ENCODE assay signal across 35 cellular contexts in genomic region chr5:146548781-146549449, GRCh38. TPM values are rescaled to one million over a fixed set of nuclear protein-coding genes. Genes with fewer than 3 reads are reported as not detected.
A peak's percentile ranks its signal among the peaks of the same experiment; 100 is the strongest.
DNase-seq lines count a peak whose midpoint lies in the region; ATAC-seq and TF ChIP-seq lines count a peak whose summit lies in the region.
"Had no signal": no experiment of that assay in that cellular context is flagged by ENCODE, and none has a peak within 500 bp of the region (broad histone marks: within the 10 kb centered on the region; RNA-seq: fewer than 3 reads in every experiment).

No MANE protein-coding gene starts in this region.

- no peak for TF ChIP-seq CTCF in GM06990 (IDR thresholded peaks at IDR 0.05; ENCODE audit: insufficient read depth, low read length, poor library complexity, severe bottlenecking)
- no peak for TF ChIP-seq CTCF in transverse colon (IDR thresholded peaks at IDR 0.05)
- no peak for TF ChIP-seq CTCF in mammary epithelial cell (conservative IDR thresholded peaks at IDR 0.05 in 1 of 2, IDR thresholded peaks at IDR 0.05 in 1 of 2; ENCODE audit: extremely low read depth in 1 of 2, insufficient read depth in 1 of 2, low read depth in 1 of 2, low read length in 2 of 2)
- no peak for TF ChIP-seq CTCF in psoas muscle (IDR thresholded peaks at IDR 0.05)

- H2AFZ ChIP-seq in mammary epithelial cell (ENCODE audit: low read depth, low read length), result no peak overlapping the region
- H2AFZ ChIP-seq: PC-9 had no signal

- dilution Hi-C loops in mammary epithelial cell (cut with HindIII; ENCODE audit: low sequenced_read_pairs), result no loop called here

- no peaks in the 10 kb centered on the region for H3K79me2 ChIP-seq in mammary epithelial cell (ENCODE audit: insufficient read depth, low read length)

- no peak overlapping the region for H3K4me3 ChIP-seq in GM06990 (replicated peaks; ENCODE audit: low read depth, low read length)
- no peak overlapping the region for H3K4me3 ChIP-seq in transverse colon
- H3K4me3 ChIP-seq in mammary epithelial cell (replicated peaks in 1 of 3; ENCODE audit: insufficient read depth in 1 of 3, low read depth in 2 of 3, low read length in 3 of 3), result no peak overlapping the region
- no peak overlapping the region for H3K4me3 ChIP-seq in psoas muscle
- H3K4me3 ChIP-seq: A549, ascending aorta, cardiac muscle cell, PC-9, thyroid gland had no signal

- H3K27me3 ChIP-seq in GM06990 (replicated peaks; ENCODE audit: control insufficient read depth, insufficient read depth, low read length) (no peaks in the 10 kb centered on the region), transverse colon (no peaks in the 10 kb centered on the region), mammary epithelial cell (ENCODE audit: insufficient read depth, low read length) (no peaks in the 10 kb centered on the region), psoas muscle (ENCODE audit: insufficient read depth in 3 of 3, low read length in 2 of 3) (peaks cover 0 to 2% (median 0%) of the 10 kb centered on the region in 3 donors)
- H3K27me3 ChIP-seq: ascending aorta, cardiac muscle cell, thyroid gland had no signal

- H3K9ac ChIP-seq in mammary epithelial cell (ENCODE audit: insufficient read depth, low read length), result no peak overlapping the region

- WGBS in transverse colon (ENCODE audit: low coverage in 1 of 2), 2 donors, result 34% methylated on average over 2 of the region's 2 CpGs; no CpG with 5 or more reads in 1 of the 2 donors
- 25% methylated on average over 2 of the region's 2 CpGs for WGBS in mammary epithelial cell (ENCODE audit: low coverage, missing lambda C conversion rate)
- WGBS in psoas muscle, 3 donors, result 8 to 28% (median 15%) methylated on average over 2 of the region's 2 CpGs

- no peak for TF ChIP-seq POLR2A in transverse colon (IDR thresholded peaks at IDR 0.05)

- no TSS peak for BruUV-seq in mammary epithelial cell (replicated peaks; lab: Mats Ljungman, UMichigan)

- intact Hi-C loops in transverse colon (cut with DNase I; ENCODE audit: low total_unique reads) (no loop called here), mammary epithelial cell (cut with micrococcal nuclease) (loop anchor here (10.0 kb wide), 1 partner anchor 266 kb away; no protein-coding TSS in a partner anchor), psoas muscle (cut with DNase I) (no loop called here)

- H3K4me2 ChIP-seq in mammary epithelial cell (ENCODE audit: insufficient read depth, low read depth, low read length), result no peak overlapping the region
- H3K4me2 ChIP-seq: A549, PC-9 had no signal

- no peaks in the 10 kb centered on the region for H4K20me1 ChIP-seq in mammary epithelial cell (ENCODE audit: insufficient read depth, low read length)

- peak; percentile 23 for DNase-seq in GM06990 (ENCODE audit: extremely low read depth, insufficient read length)
- peak; percentile 85 for DNase-seq in NCI-H69 (lab: John Stamatoyannopoulos, UW)
- no peak for DNase-seq in transverse colon
- DNase-seq in mammary epithelial cell, result no peak
- DNase-seq in psoas muscle, result no peak
- DNase-seq in Kasumi-1 (lab: John Stamatoyannopoulos, UW), result no peak
- DNase-seq: activated CD4-positive, alpha-beta T cell treated with anti-CD3 and anti-CD28 coated beads for 36 hours; activated CD8-positive, alpha-beta T cell treated with anti-CD3 and anti-CD28 coated beads, Interleukin-2, amount 10 ng/mL, durations not matched to agents 7 days and 5 days; activated effector memory CD4-positive, alpha-beta T cell treated with Interleukin-2 at 50 U/mL for 16 hours; activated naive CD8-positive, alpha-beta T cell treated with anti-CD3 and anti-CD28 coated beads for 36 hours; CD8-positive, alpha-beta T cell; cortex of kidney; DMS153; H9; head of caudate nucleus; midbrain; natural killer cell; NCI-H1092; NCI-H1930; NCI-H2227 treated with DMSO at 0.1 percent for 48 hours; PC-9; thyroid gland had no signal

- no peak for TF ChIP-seq EP300 in transverse colon (IDR thresholded peaks at IDR 0.05; ENCODE audit: low read depth)

- CTCF ChIA-PET in mammary epithelial cell (lab: Charles Lee; ENCODE audit: low non-redundant PET), result no interaction called here

- peak; percentile 46 for ATAC-seq in GM18868 (IDR thresholded peaks at IDR 0.05; ENCODE audit: unreplicated experiment)
- peak; percentile 62 for ATAC-seq in HG02938 (IDR thresholded peaks at IDR 0.05; ENCODE audit: unreplicated experiment)
- no peak for ATAC-seq in psoas muscle
- ATAC-seq: A549; activated CD4-positive, alpha-beta T cell treated with anti-CD3 and anti-CD28 coated beads for 36 hours; activated CD8-positive, alpha-beta T cell treated with anti-CD3 and anti-CD28 coated beads, Interleukin-2, amount 10 ng/mL, durations not matched to agents 7 days and 5 days; CD8-positive, alpha-beta T cell; HepG2; Right ventricle myocardium inferior had no signal

- in situ Hi-C loops in transverse colon (cut with MboI; ENCODE audit: low pct_ligation_motif_present in 1 of 4, low pct_unique_long_range_greater_than_20kb in 1 of 4, low sequenced_read_pairs in 3 of 4) (loop anchor here (10.0 to 25.0 kb wide), 3 partner anchors 416 to 813 kb away; no protein-coding TSS in a partner anchor), mammary epithelial cell (cut with MboI; ENCODE audit: low sequenced_read_pairs in 2 of 2) (loop anchor here (10.0 to 25.0 kb wide), 4 partner anchors 638 to 838 kb away; no protein-coding TSS in a partner anchor)

- H3K36me3 ChIP-seq in GM06990 (ENCODE audit: control insufficient read depth, insufficient read depth, low read length), result no peaks in the 10 kb centered on the region
- H3K36me3 ChIP-seq in transverse colon, result no peaks in the 10 kb centered on the region
- no peaks in the 10 kb centered on the region for H3K36me3 ChIP-seq in mammary epithelial cell (ENCODE audit: insufficient read depth, low read length)
- no peaks in the 10 kb centered on the region for H3K36me3 ChIP-seq in psoas muscle (ENCODE audit: insufficient read depth in 1 of 2, low read depth in 1 of 2)
- H3K36me3 ChIP-seq: ascending aorta, cardiac muscle cell, thyroid gland had no signal

- H3K4me1 ChIP-seq in transverse colon, result no peaks in the 10 kb centered on the region
- H3K4me1 ChIP-seq in mammary epithelial cell (ENCODE audit: insufficient read depth, low read length), result no peaks in the 10 kb centered on the region
- no peaks in the 10 kb centered on the region for H3K4me1 ChIP-seq in psoas muscle
- H3K4me1 ChIP-seq: A549, ascending aorta, thyroid gland had no signal

- no peak overlapping the region for H3K27ac ChIP-seq in transverse colon
- no peak overlapping the region for H3K27ac ChIP-seq in mammary epithelial cell (ENCODE audit: insufficient read depth, low read depth, low read length)
- H3K27ac ChIP-seq in psoas muscle, result no peak overlapping the region
- H3K27ac ChIP-seq: A549, ascending aorta, cardiac muscle cell, PC-9, thyroid gland had no signal

- H3K9me3 ChIP-seq in transverse colon (no peaks in the 10 kb centered on the region), mammary epithelial cell (replicated peaks; ENCODE audit: insufficient read depth, low read length) (no peaks in the 10 kb centered on the region), psoas muscle (no peaks in the 10 kb centered on the region)
- H3K9me3 ChIP-seq: A549, ascending aorta, thyroid gland had no signal

RNA-seq across cellular contexts. Expression of gene GPR151, which starts 32.9 kb away (rescaled TPM):
- total RNA-seq in transverse colon, result not detected
- not detected for total RNA-seq in mammary epithelial cell
- not detected for polyA plus RNA-seq in mammary epithelial cell
- not detected for polyA minus RNA-seq in mammary epithelial cell
- not detected for total RNA-seq in psoas muscle
- not detected for polyA plus RNA-seq in psoas muscle
- total RNA-seq: activated CD4-positive, alpha-beta T cell treated with anti-CD3 and anti-CD28 coated beads for 36 hours; activated CD8-positive, alpha-beta T cell treated with anti-CD3 and anti-CD28 coated beads, Interleukin-2, amount 10 ng/mL, durations not matched to agents 7 days and 5 days; activated naive CD8-positive, alpha-beta T cell treated with anti-CD3 and anti-CD28 coated beads for 36 hours; ascending aorta; cardiac muscle cell; CD8-positive, alpha-beta T cell; fibroblast of villous mesenchyme; H9; HepG2; kidney epithelial cell; LHCN-M2; lower leg skin; natural killer cell; omental fat pad; PC-9; Right ventricle myocardium inferior; thyroid gland had no signal
- polyA plus RNA-seq: A549, cardiac muscle cell, esophagus, HepG2 had no signal

Comparison
In these comparisons a context has a peak if more than half of its experiments do, and no peak if none do; other contexts are left out.
1. DNase-seq: peak in GM06990 (single experiment) and NCI-H69 (single experiment); none in transverse colon (single experiment), mammary epithelial cell (single experiment), psoas muscle (0 of 2) and Kasumi-1 (0 of 2).
2. ATAC-seq: peak in GM18868 (single experiment) and HG02938 (single experiment); none in psoas muscle (0 of 4).